Comparison of ENCODE assay signal across 8 cellular contexts in the genomic region with DNA sequence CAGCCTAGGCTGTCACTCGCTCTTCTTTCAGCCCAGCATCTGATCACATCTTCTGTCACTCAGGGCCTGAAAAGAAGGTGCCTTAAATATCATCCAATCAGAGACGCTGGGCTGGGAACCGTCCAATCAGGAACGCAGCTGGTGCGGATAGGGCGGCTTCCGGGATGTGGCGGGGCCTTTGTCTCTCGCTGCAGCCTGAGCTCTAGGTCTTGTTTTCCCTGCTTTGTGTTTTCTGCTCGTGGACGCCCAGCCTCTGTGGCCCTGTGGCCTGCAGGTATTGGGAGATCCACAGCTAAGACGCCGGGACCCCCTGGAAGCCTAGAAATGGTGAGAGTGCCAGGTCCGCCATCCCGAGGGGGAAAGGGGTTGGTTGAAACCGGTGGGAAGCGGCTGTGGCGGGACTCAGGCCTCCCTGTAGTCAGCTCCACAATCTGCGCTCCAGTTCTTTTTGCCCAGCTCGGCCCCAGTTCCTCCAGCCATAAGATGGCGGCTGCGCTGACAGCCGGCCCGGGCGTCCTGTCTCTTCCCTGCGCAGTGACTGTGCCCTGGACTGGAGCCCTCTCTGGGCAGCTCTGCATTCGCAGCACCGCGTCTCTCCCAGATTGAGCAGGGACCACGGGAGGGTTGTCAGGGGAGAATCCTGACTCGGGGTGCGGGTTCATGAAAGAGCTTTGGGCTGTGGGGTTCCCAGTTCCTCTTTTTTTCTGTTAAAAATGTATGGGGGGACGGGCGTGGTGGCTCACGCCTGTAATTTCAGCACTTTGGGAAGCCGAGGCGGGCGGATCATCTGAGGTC. TPM values are rescaled to one million over a fixed set of nuclear protein-coding genes. Genes with fewer than 3 reads are reported as not detected.
DNase-seq lines count a peak whose midpoint lies in the region; ATAC-seq and TF ChIP-seq lines count a peak whose summit lies in the region.

A gene (plus strand): TSS at position 175 of the 795 bp plus-strand sequence. CDS start 150 bp downstream, at position 325.

- TF ChIP-seq RAD21 in SK-N-SH (IDR thresholded peaks at IDR 0.05; ENCODE audit: low read length), result no peak

- peak within 1 kb of the TSS; percentile 79 for H3K4me2 ChIP-seq in SK-N-SH

- CTCF ChIA-PET in SK-N-SH (lab: Yijun Ruan, JAX), result interaction anchor here (1.1 to 1.2 kb wide), 2 partner anchors 23 to 77 kb away, joined by 3 read pairs; no protein-coding TSS in a partner anchor

- DNase-seq in DMS79 (lab: John Stamatoyannopoulos, UW), result peak; percentile 83
- peak; percentile 69 to 70 for DNase-seq in Kasumi-1 (lab: John Stamatoyannopoulos, UW)
- peak; percentile 80 for DNase-seq in SK-N-SH
- DNase-seq in activated naive CD4-positive, alpha-beta T cell treated with anti-CD3 and anti-CD28 coated beads, Interleukin-2, amount 50 U/mL, for 72 hours (ENCODE audit: low spot score in 2 of 2), result peak; percentile 83 to 91
- peak; percentile 83 for DNase-seq in glomerular visceral epithelial cell (ENCODE audit: extremely low spot score)
- DNase-seq in omental fat pad (ENCODE audit: low spot score), result peak; percentile 78
- DNase-seq in testis, result peak; percentile 97

- intact Hi-C loops in testis (cut with DNase I; ENCODE audit: low total_unique reads), result no loop called here

- POLR2A ChIA-PET in SK-N-SH (lab: Yijun Ruan, JAX), result interaction anchor here (0.6 to 1.9 kb wide), 9 partner anchors 77 to 498 kb away, joined by 3 to 10 read pairs (median 5); a partner anchor contains a TSS

- H4K20me1 ChIP-seq in SK-N-SH (ENCODE audit: insufficient read depth), result no peaks in the 10 kb centered on the region

- peak; percentile 24 for TF ChIP-seq POLR2A in testis (IDR thresholded peaks at IDR 0.05)

- H3K36me3 Mint-ChIP-seq in activated naive CD4-positive, alpha-beta T cell treated with anti-CD3 and anti-CD28 coated beads, Interleukin-2, amount 50 U/mL, for 72 hours, result peaks cover 4 to 48% of the 10 kb centered on the region in 2 donors

- H3K4me1 ChIP-seq in SK-N-SH (ENCODE audit: control insufficient read depth in 1 of 2, insufficient read depth in 2 of 2, low read depth in 1 of 2, low read length in 1 of 2), result peaks cover 0 to 2% of the 10 kb centered on the region in 2 experiments; a peak in 2 of 4 replicates
- no peaks in the 10 kb centered on the region for H3K4me1 ChIP-seq in testis

- H3K9me3 ChIP-seq in SK-N-SH (no peaks in the 10 kb centered on the region), testis (no peaks in the 10 kb centered on the region)

- peak within 1 kb of the TSS; percentile 98 for H2AFZ ChIP-seq in SK-N-SH (ENCODE audit: low read depth)

- peak within 1 kb of the TSS; percentile 82 for H3K9ac ChIP-seq in SK-N-SH

- H3K4me3 ChIP-seq in SK-N-SH (ENCODE audit: low read depth in 2 of 2, low read length in 1 of 2), result peak within 1 kb of the TSS; percentile 62 to 96
- H3K4me3 ChIP-seq in testis, result peak within 1 kb of the TSS; percentile 69 to 79

- H3K27ac ChIP-seq in SK-N-SH (ENCODE audit: low read depth in 2 of 2, low read length in 1 of 2) (peak within 1 kb of the TSS; percentile 73 to 88), testis (peak within 1 kb of the TSS; percentile 83 to 94)

- peaks cover 44% of the 10 kb centered on the region for H3K79me2 ChIP-seq in SK-N-SH (ENCODE audit: insufficient read depth)

- WGBS in SK-N-SH (ENCODE audit: low lambda C conversion rate), result under 1% methylated on average over 31 of the region's 38 CpGs
- 0 to 1% methylated on average over 24 to 38 of the region's 38 CpGs for WGBS in testis, 2 donors

- H3K9me3 Mint-ChIP-seq in activated naive CD4-positive, alpha-beta T cell treated with anti-CD3 and anti-CD28 coated beads, Interleukin-2, amount 50 U/mL, for 72 hours, result peaks cover 0 to 4% of the 10 kb centered on the region in 2 donors

- no peaks in the 10 kb centered on the region for H3K9me2 ChIP-seq in SK-N-SH

- H3F3A ChIP-seq in SK-N-SH (replicated peaks; ENCODE audit: insufficient read depth), result peaks cover 9% of the 10 kb centered on the region

- TF ChIP-seq EP300 in SK-N-SH (IDR thresholded peaks at IDR 0.05; ENCODE audit: borderline replicate concordance in 1 of 2, low read depth in 1 of 2, low read length in 1 of 2), result no peak

- TF ChIP-seq CTCF in SK-N-SH (IDR thresholded peaks at IDR 0.05) (no peak), omental fat pad (IDR thresholded peaks at IDR 0.05) (no peak), testis (IDR thresholded peaks at IDR 0.05) (no peak)

- ATAC-seq in GM21717 (IDR thresholded peaks at IDR 0.05; ENCODE audit: unreplicated experiment) (peak; percentile 93), omental fat pad (ENCODE audit: low FRiP score) (peak; percentile 98)
- peak; percentile 99 for ATAC-seq in activated naive CD4-positive, alpha-beta T cell treated with anti-CD3 and anti-CD28 coated beads, Interleukin-2, amount 50 U/mL, for 72 hours

- peak within 1 kb of the TSS; percentile 92 to 98 for H3K27ac Mint-ChIP-seq in activated naive CD4-positive, alpha-beta T cell treated with anti-CD3 and anti-CD28 coated beads, Interleukin-2, amount 50 U/mL, for 72 hours

- H3K27me3 ChIP-seq in SK-N-SH (ENCODE audit: insufficient read depth) (no peaks in the 10 kb centered on the region), testis (no peaks in the 10 kb centered on the region)

- H3K36me3 ChIP-seq in SK-N-SH (replicated peaks in 1 of 2; ENCODE audit: control insufficient read depth in 1 of 2, insufficient read depth in 2 of 2, low read length in 1 of 2) (no peaks in the 10 kb centered on the region), testis (ENCODE audit: low read depth, missing control alignments) (no peaks in the 10 kb centered on the region)

TF ChIP-seq in SK-N-SH, 30 proteins besides CTCF, POLR2A, EP300 and RAD21 (continues in another document):
- TF ChIP-seq, protein P1, sequence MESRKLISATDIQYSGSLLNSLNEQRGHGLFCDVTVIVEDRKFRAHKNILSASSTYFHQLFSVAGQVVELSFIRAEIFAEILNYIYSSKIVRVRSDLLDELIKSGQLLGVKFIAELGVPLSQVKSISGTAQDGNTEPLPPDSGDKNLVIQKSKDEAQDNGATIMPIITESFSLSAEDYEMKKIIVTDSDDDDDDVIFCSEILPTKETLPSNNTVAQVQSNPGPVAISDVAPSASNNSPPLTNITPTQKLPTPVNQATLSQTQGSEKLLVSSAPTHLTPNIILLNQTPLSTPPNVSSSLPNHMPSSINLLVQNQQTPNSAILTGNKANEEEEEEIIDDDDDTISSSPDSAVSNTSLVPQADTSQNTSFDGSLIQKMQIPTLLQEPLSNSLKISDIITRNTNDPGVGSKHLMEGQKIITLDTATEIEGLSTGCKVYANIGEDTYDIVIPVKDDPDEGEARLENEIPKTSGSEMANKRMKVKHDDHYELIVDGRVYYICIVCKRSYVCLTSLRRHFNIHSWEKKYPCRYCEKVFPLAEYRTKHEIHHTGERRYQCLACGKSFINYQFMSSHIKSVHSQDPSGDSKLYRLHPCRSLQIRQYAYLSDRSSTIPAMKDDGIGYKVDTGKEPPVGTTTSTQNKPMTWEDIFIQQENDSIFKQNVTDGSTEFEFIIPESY (IDR thresholded peaks at IDR 0.05; ENCODE audit: borderline replicate concordance, low read depth), result no peak
- TF ChIP-seq MXI1 (IDR thresholded peaks at IDR 0.05; ENCODE audit: low read depth, low read length) (peak; percentile 93), YY1 (IDR thresholded peaks at IDR 0.05; ENCODE audit: low read depth) (peak; percentile 87), RFX5 (IDR thresholded peaks at IDR 0.05; ENCODE audit: low read length) (peak; percentile 75; the same call in 1 of the 2 replicates), GATA2 (CRISPR knock-in tag; IDR thresholded peaks at IDR 0.05) (no peak), SIN3A (IDR thresholded peaks at IDR 0.05; ENCODE audit: borderline replicate concordance, low read depth, low read length) (peak; percentile 63; the same call in 1 of the 2 replicates), NFIC (IDR thresholded peaks at IDR 0.05; ENCODE audit: borderline replicate concordance) (no peak), FOXM1 (IDR thresholded peaks at IDR 0.05; ENCODE audit: low read depth) (no peak), POLR2AphosphoS5 (IDR thresholded peaks at IDR 0.05; ENCODE audit: low read depth, low read length) (peak; percentile 88), GABPA (IDR thresholded peaks at IDR 0.05; ENCODE audit: low read depth) (peak; percentile 77), RCOR1 (IDR thresholded peaks at IDR 0.05; ENCODE audit: low read length) (no peak)
- TF ChIP-seq, protein P2, sequence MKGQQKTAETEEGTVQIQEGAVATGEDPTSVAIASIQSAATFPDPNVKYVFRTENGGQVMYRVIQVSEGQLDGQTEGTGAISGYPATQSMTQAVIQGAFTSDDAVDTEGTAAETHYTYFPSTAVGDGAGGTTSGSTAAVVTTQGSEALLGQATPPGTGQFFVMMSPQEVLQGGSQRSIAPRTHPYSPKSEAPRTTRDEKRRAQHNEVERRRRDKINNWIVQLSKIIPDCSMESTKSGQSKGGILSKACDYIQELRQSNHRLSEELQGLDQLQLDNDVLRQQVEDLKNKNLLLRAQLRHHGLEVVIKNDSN (IDR thresholded peaks at IDR 0.05; ENCODE audit: borderline replicate concordance, low read depth), result no peak
- TF ChIP-seq, protein P3, sequence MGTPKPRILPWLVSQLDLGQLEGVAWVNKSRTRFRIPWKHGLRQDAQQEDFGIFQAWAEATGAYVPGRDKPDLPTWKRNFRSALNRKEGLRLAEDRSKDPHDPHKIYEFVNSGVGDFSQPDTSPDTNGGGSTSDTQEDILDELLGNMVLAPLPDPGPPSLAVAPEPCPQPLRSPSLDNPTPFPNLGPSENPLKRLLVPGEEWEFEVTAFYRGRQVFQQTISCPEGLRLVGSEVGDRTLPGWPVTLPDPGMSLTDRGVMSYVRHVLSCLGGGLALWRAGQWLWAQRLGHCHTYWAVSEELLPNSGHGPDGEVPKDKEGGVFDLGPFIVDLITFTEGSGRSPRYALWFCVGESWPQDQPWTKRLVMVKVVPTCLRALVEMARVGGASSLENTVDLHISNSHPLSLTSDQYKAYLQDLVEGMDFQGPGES (IDR thresholded peaks at IDR 0.05; ENCODE audit: low read depth, low read length), result peak; percentile 70; the same call in 1 of the 2 replicates

RNA-seq across cellular contexts. Expression of the gene that starts here (rescaled TPM):
- polyA plus RNA-seq in SK-N-SH (2012; rRNA removed) (2.0 and 2.9 TPM in 2 replicates), testis (ENCODE audit: insufficient read depth, low read depth, low replicate concordance) (9.5 TPM)
- 2.7 and 3.1 TPM in 2 replicates for polyA plus RNA-seq in SK-N-SH (2012; cell fraction: cytosol; rRNA removed)
- polyA plus RNA-seq in SK-N-SH (2012; cell fraction: nucleus; rRNA removed), result 1.5 and 3.3 TPM in 2 replicates
- 10 to 100 TPM; 10.6 to 16.4 TPM for total RNA-seq in activated naive CD4-positive, alpha-beta T cell treated with anti-CD3 and anti-CD28 coated beads, Interleukin-2, amount 50 U/mL, for 72 hours
- total RNA-seq in omental fat pad (10 to 100 TPM in 1 of 4 donors, 1 to 10 TPM in 3; 1.9 to 12.8 (median 3.0) TPM), testis (10 to 100 TPM; 19.7 to 33.0 TPM)

Comparison
In these comparisons a context has a peak if more than half of its experiments do, and no peak if none do; other contexts are left out.
1. Peak in every context shown above with its lines: DNase-seq, ATAC-seq, H3K4me3 ChIP-seq and H3K27ac ChIP-seq.